ENCODE assay signal across 36 cellular contexts in the genomic region with DNA sequence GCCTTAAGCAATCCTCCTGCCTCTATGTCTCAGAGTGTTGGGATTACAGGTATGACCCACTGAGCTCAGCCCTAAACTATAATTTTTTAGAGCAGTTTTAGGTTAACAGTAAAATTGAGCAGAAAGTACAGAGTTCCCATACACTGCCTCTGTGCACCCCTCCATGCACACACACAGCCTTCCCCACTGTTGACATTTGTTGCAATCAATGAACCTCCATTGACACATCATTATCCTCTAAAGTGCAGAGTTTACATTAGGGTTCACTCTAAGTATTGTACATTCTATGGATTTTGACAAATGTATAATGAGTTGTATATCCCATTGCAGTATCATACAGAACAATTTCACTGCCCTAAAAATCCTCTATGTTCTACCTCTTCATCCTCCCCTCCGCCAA. TPM values are rescaled to one million over a fixed set of nuclear protein-coding genes. Genes with fewer than 3 reads are reported as not detected.
"Had no signal": no experiment of that assay in that cellular context is flagged by ENCODE, and none has a peak within 500 bp of the region (broad histone marks: within the 10 kb centered on the region; RNA-seq: fewer than 3 reads in every experiment).

No MANE protein-coding gene starts in this region.

- ATAC-seq: activated CD8-positive, alpha-beta T cell treated with anti-CD3 and anti-CD28 coated beads for 36 hours; activated naive CD4-positive, alpha-beta T cell treated with anti-CD3 and anti-CD28 coated beads, Interleukin-2, amount 50 U/mL, for 72 hours; activated T-cell treated with anti-CD3 and anti-CD28 coated beads, Interleukin-2, amount 50 U/mL, for 4 hours; activated T-cell treated with anti-CD3 and anti-CD28 coated beads, Interleukin-2, amount 50 U/mL, for 72 hours; activated T-helper 17 cell treated with anti-CD3 and anti-CD28 coated beads, Interleukin-2, amount 50 U/mL, for 72 hours; body of pancreas had no signal

- H3K36me3 Mint-ChIP-seq: activated CD4-positive, alpha-beta memory T cell treated with anti-CD3 and anti-CD28 coated beads for 36 hours; activated naive CD4-positive, alpha-beta T cell treated with anti-CD3 and anti-CD28 coated beads, Interleukin-2, amount 50 U/mL, for 72 hours; activated naive CD8-positive, alpha-beta T cell treated with anti-CD3 and anti-CD28 coated beads for 36 hours had no signal

- H3K4me1 ChIP-seq: adrenal gland, body of pancreas, breast epithelium had no signal

- H3K36me3 ChIP-seq: adrenal gland, brain microvascular endothelial cell, breast epithelium had no signal

- H3K9me3 Mint-ChIP-seq: activated B cell treated with CpG ODN at 0.5 μM for 24 hours; activated CD4-positive, alpha-beta memory T cell treated with anti-CD3 and anti-CD28 coated beads for 36 hours; activated CD4-positive, alpha-beta T cell treated with anti-CD3 and anti-CD28 coated beads, Interleukin-2, amount 10 ng/mL, durations not matched to agents 24 days and 14 days; activated CD8-positive, alpha-beta T cell treated with anti-CD3 and anti-CD28 coated beads for 36 hours; activated naive CD4-positive, alpha-beta T cell treated with anti-CD3 and anti-CD28 coated beads for 36 hours; activated naive CD4-positive, alpha-beta T cell treated with anti-CD3 and anti-CD28 coated beads, Interleukin-2, amount 50 U/mL, for 72 hours; activated naive CD8-positive, alpha-beta T cell treated with anti-CD3 and anti-CD28 coated beads for 36 hours; activated T-cell treated with anti-CD3 and anti-CD28 coated beads, Interleukin-2, amount 50 U/mL, for 4 hours; activated T-cell treated with anti-CD3 and anti-CD28 coated beads, Interleukin-2, amount 50 U/mL, for 72 hours; activated T-helper 1 cell treated with anti-CD3 and anti-CD28 coated beads, Interleukin-12 subunit alpha, Interleukin-12 subunit beta, Interleukin-2, Interleukin-4 antibody, amounts not matched to agents 30 ng/mL and 10 ng/mL and 1 ng/mL, durations not matched to agents 14 hours and 24 hours and 36 hours; activated T-helper 17 cell treated with anti-CD3 and anti-CD28 coated beads, Interleukin-2, amount 50 U/mL, for 72 hours; T-helper 1 cell treated with Interleukin-12 subunit alpha and Interleukin-12 subunit beta and Interleukin-4 antibody, amounts not matched to agents 30 μg/mL and 1 μg/mL, for 36 hours; T-helper 2 cell treated with Interferon-gamma antibody and Interleukin-4, amounts not matched to agents 5 μg/mL and 100 μg/mL, for 36 hours had no signal

- H3K9me3 ChIP-seq: adrenal gland, body of pancreas, breast epithelium had no signal

- H3K4me3 Mint-ChIP-seq: activated B cell treated with CpG ODN at 0.5 μM for 24 hours; activated CD4-positive, alpha-beta memory T cell treated with anti-CD3 and anti-CD28 coated beads for 36 hours; activated CD4-positive, alpha-beta T cell treated with anti-CD3 and anti-CD28 coated beads, Interleukin-2, amount 10 ng/mL, durations not matched to agents 24 days and 14 days; activated CD8-positive, alpha-beta T cell treated with anti-CD3 and anti-CD28 coated beads for 36 hours; activated naive CD4-positive, alpha-beta T cell treated with anti-CD3 and anti-CD28 coated beads for 36 hours; activated naive CD8-positive, alpha-beta T cell treated with anti-CD3 and anti-CD28 coated beads for 36 hours; activated T-cell treated with anti-CD3 and anti-CD28 coated beads, Interleukin-2, amount 50 U/mL, for 4 hours; activated T-cell treated with anti-CD3 and anti-CD28 coated beads, Interleukin-2, amount 50 U/mL, for 72 hours; activated T-helper 1 cell treated with anti-CD3 and anti-CD28 coated beads, Interleukin-12 subunit alpha, Interleukin-12 subunit beta, Interleukin-2, Interleukin-4 antibody, amounts not matched to agents 30 ng/mL and 10 ng/mL and 1 ng/mL, durations not matched to agents 14 hours and 24 hours and 36 hours; activated T-helper 17 cell treated with anti-CD3 and anti-CD28 coated beads, Interleukin-2, amount 50 U/mL, for 72 hours; T-helper 1 cell treated with Interleukin-12 subunit alpha and Interleukin-12 subunit beta and Interleukin-4 antibody, amounts not matched to agents 30 μg/mL and 1 μg/mL, for 36 hours; T-helper 2 cell treated with Interferon-gamma antibody and Interleukin-4, amounts not matched to agents 5 μg/mL and 100 μg/mL, for 36 hours had no signal

- FAIRE-seq: astrocyte, TTC549 had no signal

- H3K27me3 ChIP-seq: body of pancreas, breast epithelium had no signal

- H3K4me1 Mint-ChIP-seq: activated B cell treated with CpG ODN at 0.5 μM for 24 hours; activated CD4-positive, alpha-beta T cell treated with anti-CD3 and anti-CD28 coated beads, Interleukin-2, amount 10 ng/mL, durations not matched to agents 24 days and 14 days; activated naive CD8-positive, alpha-beta T cell treated with anti-CD3 and anti-CD28 coated beads for 36 hours; activated T-helper 17 cell treated with anti-CD3 and anti-CD28 coated beads, Interleukin-2, amount 50 U/mL, for 72 hours had no signal

- DNase-seq: activated B cell treated with CpG ODN at 0.5 μM for 24 hours; activated CD4-positive, alpha-beta memory T cell treated with anti-CD3 and anti-CD28 coated beads for 36 hours; activated CD4-positive, alpha-beta T cell treated with anti-CD3 and anti-CD28 coated beads for 4 hours; activated CD4-positive, alpha-beta T cell treated with anti-CD3 and anti-CD28 coated beads, Interleukin-2, amount 10 ng/mL, durations not matched to agents 24 days and 14 days; activated CD4-positive, alpha-beta T cell treated with anti-CD3 and anti-CD28 coated beads, Interleukin-2, amount 50 U/mL, for 1 hour; activated CD4-positive, alpha-beta T cell treated with anti-CD3 and anti-CD28 coated beads, Interleukin-2, amount 50 U/mL, for 4 hours; activated CD4-positive, CD25-positive, alpha-beta regulatory T cell treated with anti-CD3 and anti-CD28 coated beads, Interleukin-2, amount 50 U/mL, for 72 hours; activated CD8-positive, alpha-beta memory T cell treated with anti-CD3 and anti-CD28 coated beads, Interleukin-2, amount 50 U/mL, for 4 hours; activated CD8-positive, alpha-beta T cell treated with anti-CD3 and anti-CD28 coated beads for 36 hours; activated effector memory CD4-positive, alpha-beta T cell treated with anti-CD3 and anti-CD28 coated beads, Interleukin-2, amount 50 U/mL, for 16 hours; activated gamma-delta T cell treated with Interleukin-2 at 50 U/mL for 16 hours; activated naive CD4-positive, alpha-beta T cell; activated naive CD4-positive, alpha-beta T cell treated with anti-CD3 and anti-CD28 coated beads for 36 hours; activated naive CD4-positive, alpha-beta T cell treated with anti-CD3 and anti-CD28 coated beads, Interleukin-2, amount 50 U/mL, for 16 hours; activated naive CD8-positive, alpha-beta T cell treated with anti-CD3 and anti-CD28 coated beads for 36 hours; activated T-cell treated with anti-CD3 and anti-CD28 coated beads for 4 hours; activated T-cell treated with anti-CD3 and anti-CD28 coated beads, Interleukin-2, amount 50 U/mL, for 4 hours; activated T-cell treated with anti-CD3 and anti-CD28 coated beads, Interleukin-2, amount 50 U/mL, for 72 hours; amniotic stem cell; body of pancreas; brain microvascular endothelial cell; central memory CD4-positive, alpha-beta T cell; T-helper 1 cell; T-helper 2 cell; T-helper 9 cell had no signal

- H3K4me3 ChIP-seq: adrenal gland, body of pancreas, breast epithelium had no signal

- H3K27ac Mint-ChIP-seq: activated B cell treated with CpG ODN at 0.5 μM for 24 hours; activated CD4-positive, alpha-beta memory T cell treated with anti-CD3 and anti-CD28 coated beads for 36 hours; activated CD4-positive, alpha-beta T cell treated with anti-CD3 and anti-CD28 coated beads, Interleukin-2, amount 10 ng/mL, durations not matched to agents 24 days and 14 days; activated CD8-positive, alpha-beta T cell treated with anti-CD3 and anti-CD28 coated beads for 36 hours; activated naive CD4-positive, alpha-beta T cell treated with anti-CD3 and anti-CD28 coated beads for 36 hours; activated naive CD4-positive, alpha-beta T cell treated with anti-CD3 and anti-CD28 coated beads, Interleukin-2, amount 50 U/mL, for 72 hours; activated naive CD8-positive, alpha-beta T cell treated with anti-CD3 and anti-CD28 coated beads for 36 hours; activated T-cell treated with anti-CD3 and anti-CD28 coated beads, Interleukin-2, amount 50 U/mL, for 72 hours; activated T-helper 1 cell treated with anti-CD3 and anti-CD28 coated beads, Interleukin-12 subunit alpha, Interleukin-12 subunit beta, Interleukin-2, Interleukin-4 antibody, amounts not matched to agents 30 ng/mL and 10 ng/mL and 1 ng/mL, durations not matched to agents 14 hours and 24 hours and 36 hours; activated T-helper 17 cell treated with anti-CD3 and anti-CD28 coated beads, Interleukin-2, amount 50 U/mL, for 72 hours; T-helper 1 cell treated with Interleukin-12 subunit alpha and Interleukin-12 subunit beta and Interleukin-4 antibody, amounts not matched to agents 30 μg/mL and 1 μg/mL, for 36 hours; T-helper 2 cell treated with Interferon-gamma antibody and Interleukin-4, amounts not matched to agents 5 μg/mL and 100 μg/mL, for 36 hours had no signal

- H3K27ac ChIP-seq: adrenal gland, body of pancreas, brain microvascular endothelial cell, breast epithelium, VCaP had no signal

RNA-seq across cellular contexts. Expression of gene NGFR, which starts 35.0 kb away (rescaled TPM):
- total RNA-seq: activated CD4-positive, alpha-beta T cell treated with anti-CD3 and anti-CD28 coated beads, Interleukin-2, amount 10 ng/mL, durations not matched to agents 24 days and 14 days; activated CD8-positive, alpha-beta memory T cell treated with anti-CD3 and anti-CD28 coated beads for 36 hours; activated naive CD4-positive, alpha-beta T cell treated with anti-CD3 and anti-CD28 coated beads, Interleukin-2, amount 50 U/mL, for 72 hours had no signal

RNA-seq across cellular contexts. Expression of gene NXPH3, which starts 45.6 kb away (rescaled TPM):
- total RNA-seq: activated B cell treated with CpG ODN at 0.5 μM for 24 hours; activated CD4-positive, alpha-beta T cell treated with anti-CD3 and anti-CD28 coated beads, Interleukin-2, amount 10 ng/mL, durations not matched to agents 24 days and 14 days; activated T-helper 1 cell treated with anti-CD3 and anti-CD28 coated beads, Interleukin-12 subunit alpha, Interleukin-12 subunit beta, Interleukin-2, Interleukin-4 antibody, amounts not matched to agents 30 ng/mL and 10 ng/mL and 1 ng/mL, durations not matched to agents 14 hours and 24 hours and 36 hours; activated T-helper 17 cell treated with anti-CD3 and anti-CD28 coated beads, Interleukin-2, amount 50 U/mL, for 72 hours had no signal
